8 cellular contexts compared by ENCODE assay signal in the genomic region with DNA sequence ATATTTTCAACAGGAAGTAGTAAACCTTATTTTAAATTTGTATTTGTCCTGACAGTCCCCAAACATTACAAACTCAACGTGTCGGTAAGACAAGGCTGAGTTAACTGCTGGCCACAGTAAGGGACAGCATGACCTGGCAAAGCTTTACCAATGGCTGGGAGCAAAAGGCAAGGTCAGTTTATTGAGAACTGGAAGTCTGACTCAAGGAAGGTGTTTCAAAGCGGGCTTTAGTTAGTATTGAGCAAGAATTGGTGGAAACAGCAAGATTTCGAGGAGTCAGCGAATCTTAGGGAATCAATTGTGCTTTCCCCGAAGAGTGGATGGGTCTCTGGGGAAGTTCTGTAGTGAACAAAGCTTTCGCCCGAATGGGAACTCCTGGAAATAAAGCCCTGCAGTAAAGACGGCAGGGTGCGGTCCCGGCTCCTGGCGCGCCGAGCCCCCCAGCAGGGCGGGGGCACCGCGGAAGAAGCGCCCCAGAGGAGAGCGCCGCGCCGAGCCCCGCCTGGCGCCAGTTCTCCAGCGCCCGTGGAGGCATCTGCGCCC. TPM values are rescaled to one million over a fixed set of nuclear protein-coding genes. Genes with fewer than 3 reads are reported as not detected.
DNase-seq lines count a peak whose midpoint lies in the region; TF ChIP-seq lines count a peak whose summit lies in the region.

No MANE protein-coding gene starts in this region.

- H3K27ac Mint-ChIP-seq in activated naive CD4-positive, alpha-beta T cell treated with anti-CD3 and anti-CD28 coated beads, Interleukin-2, amount 10 ng/mL, durations not matched to agents 7 days and 5 days, result peak overlapping the region; percentile 89
- peak overlapping the region; percentile 93 for H3K27ac Mint-ChIP-seq in activated CD4-positive, alpha-beta memory T cell treated with anti-CD3 and anti-CD28 coated beads for 36 hours
- peak overlapping the region; percentile 99 for H3K27ac Mint-ChIP-seq in glutamatergic neuron (ENCODE audit: unreplicated experiment)
- peak overlapping the region; percentile 99 for H3K27ac Mint-ChIP-seq in progenitor cell of endocrine pancreas

- peaks cover 7% of the 10 kb centered on the region for H3K27me3 Mint-ChIP-seq in activated naive CD4-positive, alpha-beta T cell treated with anti-CD3 and anti-CD28 coated beads, Interleukin-2, amount 10 ng/mL, durations not matched to agents 7 days and 5 days
- H3K27me3 Mint-ChIP-seq in activated CD4-positive, alpha-beta memory T cell treated with anti-CD3 and anti-CD28 coated beads for 36 hours, result peaks cover 2% of the 10 kb centered on the region
- peaks cover 3% of the 10 kb centered on the region for H3K27me3 Mint-ChIP-seq in glutamatergic neuron (ENCODE audit: unreplicated experiment)
- H3K27me3 Mint-ChIP-seq in progenitor cell of endocrine pancreas, result no peaks in the 10 kb centered on the region

- intact Hi-C loops in activated CD4-positive, alpha-beta memory T cell treated with anti-CD3 and anti-CD28 coated beads for 36 hours (cut with micrococcal nuclease), result no loop called here
- intact Hi-C loops in posterior cingulate gyrus (cut with DNase I), result loop anchor here (1.0 kb wide), 1 partner anchor 60 kb away; the partner anchor contains the start of gene NAPB

- DNase-seq in activated naive CD4-positive, alpha-beta T cell treated with anti-CD3 and anti-CD28 coated beads, Interleukin-2, amount 10 ng/mL, durations not matched to agents 7 days and 5 days, result no peak
- DNase-seq in activated naive CD4-positive, alpha-beta T cell treated with Interleukin-2 at 50 U/mL for 16 hours, result no peak
- no peak for DNase-seq in activated CD4-positive, alpha-beta memory T cell treated with anti-CD3 and anti-CD28 coated beads for 36 hours
- no peak for DNase-seq in glutamatergic neuron
- no peak for DNase-seq in progenitor cell of endocrine pancreas (ENCODE audit: low spot score, unreplicated experiment)
- no peak for DNase-seq in stimulated activated CD4-positive, alpha-beta T cell treated with anti-CD3 and anti-CD28 coated beads, Interleukin-12 subunit alpha, Interleukin-12 subunit beta, amount 100 ng/mL, for 4 hours
- DNase-seq in posterior cingulate gyrus, result no peak
- DNase-seq in activated CD4-positive, alpha-beta T cell treated with anti-CD3 and anti-CD28 coated beads, Interleukin-2, amount 50 U/mL, for 1 hour, result no peak

- POLR2A ChIA-PET in activated CD4-positive, alpha-beta memory T cell treated with anti-CD3 and anti-CD28 coated beads for 36 hours (lab: Charles Lee), result interaction anchor here (1.1 to 4.0 kb wide), 2 partner anchors 9 to 11 kb away, joined by 5 to 31 read pairs; partner anchors contain the start of gene NXT1

- H3K9me3 Mint-ChIP-seq in activated naive CD4-positive, alpha-beta T cell treated with anti-CD3 and anti-CD28 coated beads, Interleukin-2, amount 10 ng/mL, durations not matched to agents 7 days and 5 days, result no peaks in the 10 kb centered on the region
- H3K9me3 Mint-ChIP-seq in activated CD4-positive, alpha-beta memory T cell treated with anti-CD3 and anti-CD28 coated beads for 36 hours, result no peaks in the 10 kb centered on the region
- H3K9me3 Mint-ChIP-seq in glutamatergic neuron (ENCODE audit: unreplicated experiment) (peaks cover 18% of the 10 kb centered on the region), progenitor cell of endocrine pancreas (ENCODE audit: low read depth) (no peaks in the 10 kb centered on the region)

- TF ChIP-seq CTCF in glutamatergic neuron (IDR thresholded peaks at IDR 0.05; ENCODE audit: partially characterized antibody, unreplicated experiment), result peak; percentile 18
- TF ChIP-seq CTCF in progenitor cell of endocrine pancreas (IDR thresholded peaks at IDR 0.05; ENCODE audit: unreplicated experiment), result no peak

- peaks cover 16% of the 10 kb centered on the region for H3K36me3 Mint-ChIP-seq in activated naive CD4-positive, alpha-beta T cell treated with anti-CD3 and anti-CD28 coated beads, Interleukin-2, amount 10 ng/mL, durations not matched to agents 7 days and 5 days
- peaks cover 14% of the 10 kb centered on the region for H3K36me3 Mint-ChIP-seq in activated CD4-positive, alpha-beta memory T cell treated with anti-CD3 and anti-CD28 coated beads for 36 hours
- H3K36me3 Mint-ChIP-seq in glutamatergic neuron (ENCODE audit: unreplicated experiment) (peaks cover 16% of the 10 kb centered on the region), progenitor cell of endocrine pancreas (ENCODE audit: insufficient read depth) (peaks cover 13% of the 10 kb centered on the region)

- peaks cover 66% of the 10 kb centered on the region for H3K4me1 Mint-ChIP-seq in activated naive CD4-positive, alpha-beta T cell treated with anti-CD3 and anti-CD28 coated beads, Interleukin-2, amount 10 ng/mL, durations not matched to agents 7 days and 5 days
- H3K4me1 Mint-ChIP-seq in activated CD4-positive, alpha-beta memory T cell treated with anti-CD3 and anti-CD28 coated beads for 36 hours (ENCODE audit: low read depth), result peaks cover 43% of the 10 kb centered on the region
- H3K4me1 Mint-ChIP-seq in glutamatergic neuron (ENCODE audit: low read depth, unreplicated experiment) (peaks cover 26% of the 10 kb centered on the region), progenitor cell of endocrine pancreas (ENCODE audit: low read depth) (peaks cover 36% of the 10 kb centered on the region)

- CTCF ChIA-PET in activated naive CD4-positive, alpha-beta T cell treated with anti-CD3 and anti-CD28 coated beads, Interleukin-2, amount 10 ng/mL, durations not matched to agents 7 days and 5 days (lab: Charles Lee), result interaction anchor here (1.1 kb wide), 1 partner anchor 11 kb away, joined by 9 read pairs; the partner anchor contains the start of gene NXT1
- CTCF ChIA-PET in activated CD4-positive, alpha-beta memory T cell treated with anti-CD3 and anti-CD28 coated beads for 36 hours (lab: Charles Lee), result interaction anchor here (1.1 to 2.3 kb wide), 2 partner anchors 11 to 60 kb away, joined by 5 to 8 read pairs; partner anchors contain the start of genes NAPB and NXT1

- peak overlapping the region; percentile 80 for H3K4me3 Mint-ChIP-seq in activated naive CD4-positive, alpha-beta T cell treated with anti-CD3 and anti-CD28 coated beads, Interleukin-2, amount 10 ng/mL, durations not matched to agents 7 days and 5 days
- peak overlapping the region; percentile 80 for H3K4me3 Mint-ChIP-seq in activated CD4-positive, alpha-beta memory T cell treated with anti-CD3 and anti-CD28 coated beads for 36 hours
- H3K4me3 Mint-ChIP-seq in glutamatergic neuron (ENCODE audit: unreplicated experiment), result peak overlapping the region; percentile 95
- peak overlapping the region; percentile 82 for H3K4me3 Mint-ChIP-seq in progenitor cell of endocrine pancreas (ENCODE audit: low read depth)

RNA-seq across cellular contexts. Expression of gene GZF1, which starts 0.8 kb away (rescaled TPM):
- 1 to 10 TPM; 6.6 to 7.5 TPM for total RNA-seq in activated CD4-positive, alpha-beta memory T cell treated with anti-CD3 and anti-CD28 coated beads for 36 hours
- total RNA-seq in glutamatergic neuron (ENCODE audit: unreplicated experiment) (28.3 TPM), progenitor cell of endocrine pancreas (14.3 and 17.8 TPM in 2 replicates)

RNA-seq across cellular contexts. Expression of gene NXT1, which starts 10.6 kb away (rescaled TPM):
- total RNA-seq in activated CD4-positive, alpha-beta memory T cell treated with anti-CD3 and anti-CD28 coated beads for 36 hours, result 10 to 100 TPM; 39.0 to 39.3 TPM
- 12.6 TPM for total RNA-seq in glutamatergic neuron (ENCODE audit: unreplicated experiment)
- 19.2 and 21.2 TPM in 2 replicates for total RNA-seq in progenitor cell of endocrine pancreas
